In the genomic region with DNA sequence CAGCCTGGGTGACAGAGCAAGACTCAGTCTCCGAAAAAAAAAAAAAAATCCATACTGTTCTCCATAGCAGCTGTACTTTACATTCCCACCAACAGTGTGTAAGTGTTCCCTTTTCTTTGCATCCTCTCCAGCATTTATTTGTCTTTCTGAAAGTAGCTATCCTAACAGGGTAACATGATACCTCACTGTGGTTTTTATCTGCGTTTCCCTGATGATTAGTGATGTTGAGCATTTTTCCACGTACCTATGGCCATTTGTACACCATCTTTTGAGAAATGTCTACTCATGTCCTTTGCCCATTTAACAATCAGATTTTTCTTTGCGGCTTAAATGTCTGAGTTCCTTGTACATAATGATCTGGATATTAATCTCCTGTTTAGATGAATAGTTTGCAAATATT, we compare ENCODE assay signal across 22 cellular contexts.
A peak's percentile ranks its signal among the peaks of the same experiment; 100 is the strongest.
DNase-seq lines count a peak whose midpoint lies in the region; ATAC-seq and TF ChIP-seq lines count a peak whose summit lies in the region.
"Had no signal": no experiment of that assay in that cellular context is flagged by ENCODE, and none has a peak within 500 bp of the region (broad histone marks: within the 10 kb centered on the region; RNA-seq: fewer than 3 reads in every experiment).

No MANE protein-coding gene starts in this region.

- in situ Hi-C loops in brain microvascular endothelial cell (cut with HindIII; ENCODE audit: low pct_ligation_motif_present, low sequenced_read_pairs): no loop called here

- TF ChIP-seq CTCF in brain microvascular endothelial cell (IDR thresholded peaks at IDR 0.05; ENCODE audit: low read depth, low read length, missing control alignments) (no peak), adrenal gland (IDR thresholded peaks at IDR 0.05) (no peak)

- no peaks in the 10 kb centered on the region for H3K36me3 ChIP-seq in brain microvascular endothelial cell (replicated peaks)
- no peaks in the 10 kb centered on the region for H3K36me3 ChIP-seq in adrenal gland (replicated peaks in 1 of 2)

- no peak for TF ChIP-seq POLR2A in adrenal gland (IDR thresholded peaks at IDR 0.05)

- H3K27ac ChIP-seq in brain microvascular endothelial cell (no peak overlapping the region), adrenal gland (no peak overlapping the region)
- H3K27ac ChIP-seq: HL-60, RWPE1 had no signal

- no peak overlapping the region for H3K4me3 ChIP-seq in brain microvascular endothelial cell (ENCODE audit: low read depth, low read length)
- H3K4me3 ChIP-seq in adrenal gland: no peak overlapping the region

- no peak for ATAC-seq in GM18498 (IDR thresholded peaks at IDR 0.05; ENCODE audit: unreplicated experiment)
- ATAC-seq: Panc1, T-cell had no signal

- DNase-seq in NCI-H748 (lab: John Stamatoyannopoulos, UW; ENCODE audit: unreplicated experiment) (peak; percentile 4), NCI-H748 treated with DMSO at 0.1 percent for 48 hours (lab: John Stamatoyannopoulos, UW) (no peak), LHCN-M2 (ENCODE audit: low read depth) (peak; percentile 19), brain microvascular endothelial cell (peak; percentile 28), adrenal gland (no peak), NCI-H1105 (lab: John Stamatoyannopoulos, UW) (no peak)
- DNase-seq: BE2C; CD8-positive, alpha-beta memory T cell; DMS 273 treated with DMSO at 0.1 percent for 48 hours; DND-41; H7; Karpas-422; NCI-H1105 treated with DMSO at 0.1 percent for 48 hours; NCI-H146; NCI-H2029; NCI-H524; SHP77; T-cell had no signal

- H3K4me1 ChIP-seq in adrenal gland (replicated peaks in 1 of 2): no peaks in the 10 kb centered on the region
- H3K4me1 ChIP-seq: BE2C had no signal

- peaks cover 0 to 8% (median 0%) of the 10 kb centered on the region in 3 donors for H3K9me3 ChIP-seq in adrenal gland (replicated peaks in 1 of 3)
- H3K9me3 ChIP-seq: BE2C had no signal

- intact Hi-C loops in adrenal gland (cut with DNase I): no loop called here

- 87 to 95% (median 95%) methylated on average over 4 of the region's 4 CpGs for WGBS in adrenal gland, 4 donors

- H3K27me3 ChIP-seq in brain microvascular endothelial cell (replicated peaks) (no peaks in the 10 kb centered on the region), adrenal gland (no peaks in the 10 kb centered on the region)
- H3K27me3 ChIP-seq: BE2C had no signal

Comparison
In these comparisons a context has a peak if more than half of its experiments do, and no peak if none do; other contexts are left out.
1. DNase-seq: peak in NCI-H748 (single experiment), LHCN-M2 (single experiment) and brain microvascular endothelial cell (single experiment); none in NCI-H748 treated with DMSO at 0.1 percent for 48 hours (single experiment), adrenal gland (0 of 7) and NCI-H1105 (single experiment).